ENCODE assay signal across 9 cellular contexts in genomic region chr9:27888661-27889295, GRCh38.
DNase-seq lines count a peak whose midpoint lies in the region; ATAC-seq, FAIRE-seq and TF ChIP-seq lines count a peak whose summit lies in the region.
"Had no signal": no experiment of that assay in that cellular context is flagged by ENCODE, and none has a peak within 500 bp of the region (broad histone marks: within the 10 kb centered on the region; RNA-seq: fewer than 3 reads in every experiment).

No MANE protein-coding gene starts in this region.

- DNase-seq in CD1c-positive myeloid dendritic cell (ENCODE audit: extremely low spot score) = peak; percentile 6
- DNase-seq in Panc1 (ENCODE audit: low read depth, low spot score) = peak; percentile 22
- peak; percentile 5 for DNase-seq in cerebellar cortex (ENCODE audit: low spot score)
- DNase-seq in small intestine = peak; percentile 30
- no peak for DNase-seq in NOMO-1 treated with DMSO at 0.1 percent for 48 hours (lab: John Stamatoyannopoulos, UW; ENCODE audit: unreplicated experiment)
- no peak for DNase-seq in NCI-H774 (lab: John Stamatoyannopoulos, UW)

- peak; percentile 100 for ATAC-seq in GM18858 (IDR thresholded peaks at IDR 0.05; ENCODE audit: unreplicated experiment)
- ATAC-seq in HG02885 (IDR thresholded peaks at IDR 0.05; ENCODE audit: poor library complexity, unreplicated experiment) = peak; percentile 100
- ATAC-seq in Panc1 = no peak

- no TSS peak for BruUV-seq in Panc1 (replicated peaks; lab: Mats Ljungman, UMichigan)

- in situ Hi-C loops in Panc1 (cut with HindIII; ENCODE audit: low pct_unique_long_range_greater_than_20kb, low sequenced_read_pairs) = no loop called here

- TF ChIP-seq CTCF in Panc1 (IDR thresholded peaks at IDR 0.05) = peak; percentile 73

- intact Hi-C loops in Panc1 (cut with micrococcal nuclease; ENCODE audit: unreplicated experiment) = no loop called here

- CTCF ChIA-PET in Panc1 (lab: Charles Lee) = no interaction called here

- POLR2A ChIA-PET in Panc1 (lab: Charles Lee) = no interaction called here

- no peaks in the 10 kb centered on the region for H3K36me3 ChIP-seq in Panc1 (ENCODE audit: control insufficient read depth, insufficient read depth, low read length)
- no peaks in the 10 kb centered on the region for H3K36me3 ChIP-seq in small intestine (ENCODE audit: control insufficient read depth in 2 of 2, insufficient read depth in 2 of 2, low read length in 2 of 2)
- H3K36me3 ChIP-seq: SJCRH30 had no signal

- WGBS in small intestine, 3 donors = 71 to 75% (median 73%) methylated on average over 2 of the region's 2 CpGs

- H3K27ac ChIP-seq in Panc1 (ENCODE audit: low read length) (no peak overlapping the region), small intestine (ENCODE audit: low read depth in 1 of 2, low read length in 1 of 2) (no peak overlapping the region)
- H3K27ac ChIP-seq: SJCRH30 had no signal

- H3K27me3 ChIP-seq in Panc1 (ENCODE audit: control insufficient read depth, insufficient read depth, low read length) = no peaks in the 10 kb centered on the region
- H3K27me3 ChIP-seq in small intestine (ENCODE audit: control insufficient read depth in 2 of 2, insufficient read depth in 2 of 2, low read length in 2 of 2) = no peaks in the 10 kb centered on the region

- FAIRE-seq in small intestine (lab: Jason Lieb, UNC) = no peak

- H3K4me3 ChIP-seq in Panc1 (ENCODE audit: low read depth in 2 of 2, low read length in 2 of 2) (no peak overlapping the region), small intestine (ENCODE audit: low read depth in 1 of 2, low read length in 2 of 2) (no peak overlapping the region)
- H3K4me3 ChIP-seq: SJCRH30 had no signal

- H3K9me3 ChIP-seq in Panc1 (ENCODE audit: control insufficient read depth, insufficient read depth, low read depth, low read length) = no peaks in the 10 kb centered on the region
- H3K9me3 ChIP-seq in small intestine (ENCODE audit: control insufficient read depth, low read depth) = no peaks in the 10 kb centered on the region
- H3K9me3 ChIP-seq: SJCRH30 had no signal

- H3K4me1 ChIP-seq in Panc1 (ENCODE audit: control insufficient read depth, insufficient read depth, low read length) (no peaks in the 10 kb centered on the region), small intestine (ENCODE audit: control insufficient read depth in 2 of 2, insufficient read depth in 1 of 2, low read depth in 1 of 2, low read length in 1 of 2) (no peaks in the 10 kb centered on the region)
- H3K4me1 ChIP-seq: SJCRH30 had no signal

Comparison
In these comparisons a context has a peak if more than half of its experiments do, and no peak if none do; other contexts are left out.
1. DNase-seq: peak in CD1c-positive myeloid dendritic cell (single experiment), Panc1 (single experiment), cerebellar cortex (single experiment) and small intestine (single experiment); none in NOMO-1 treated with DMSO at 0.1 percent for 48 hours (single experiment) and NCI-H774 (single experiment).